Comparison of ENCODE assay signal across 19 cellular contexts in genomic region chr7:28364082-28364481, GRCh38. TPM values are rescaled to one million over a fixed set of nuclear protein-coding genes. Genes with fewer than 3 reads are reported as not detected.
DNase-seq lines count a peak whose midpoint lies in the region; ATAC-seq, FAIRE-seq and TF ChIP-seq lines count a peak whose summit lies in the region.
"Had no signal": no experiment of that assay in that cellular context is flagged by ENCODE, and none has a peak within 500 bp of the region (broad histone marks: within the 10 kb centered on the region; RNA-seq: fewer than 3 reads in every experiment).

No MANE protein-coding gene starts in this region.

- no TSS peak for BruUV-seq in Panc1 (replicated peaks; lab: Mats Ljungman, UMichigan)

- no peak overlapping the region for H3K4me2 ChIP-seq in A549
- H3K4me2 ChIP-seq: BLaER1 had no signal

- H3K27ac ChIP-seq in A549 (no peak overlapping the region), Panc1 (ENCODE audit: low read length) (no peak overlapping the region)
- H3K27ac ChIP-seq: BLaER1, heart left ventricle, pancreas, SK-N-MC, uterus had no signal

- no peak for TF ChIP-seq EP300 in A549 (IDR thresholded peaks at IDR 0.05)

- POLR2A ChIA-PET in A549 (lab: Yijun Ruan, JAX), result no interaction called here
- POLR2A ChIA-PET in Panc1 (lab: Charles Lee), result no interaction called here

- intact Hi-C loops in Panc1 (cut with micrococcal nuclease; ENCODE audit: unreplicated experiment), result no loop called here

- in situ Hi-C loops in Panc1 (cut with HindIII; ENCODE audit: low pct_unique_long_range_greater_than_20kb, low sequenced_read_pairs), result no loop called here

- no peak for TF ChIP-seq POLR2A in A549 (IDR thresholded peaks at IDR 0.05; ENCODE audit: low read length)

- 0 out of 5 replicates have a peak, but pooled peaks of 1 of the 2 experiments have one; percentile 6 for TF ChIP-seq RAD21 in A549 (conservative IDR thresholded peaks at IDR 0.05 in 1 of 2, IDR thresholded peaks at IDR 0.05 in 1 of 2)

- H3K4me1 ChIP-seq in A549, result peaks cover 3% of the 10 kb centered on the region
- no peaks in the 10 kb centered on the region for H3K4me1 ChIP-seq in Panc1 (ENCODE audit: control insufficient read depth, insufficient read depth, low read length)
- H3K4me1 ChIP-seq: heart left ventricle, pancreas, uterus had no signal

- peak; percentile 80 for FAIRE-seq in A549 (lab: Jason Lieb, UNC)
- FAIRE-seq: H54, HTR-8/SVneo, pancreas had no signal

- TF ChIP-seq CTCF in A549 (IDR thresholded peaks at IDR 0.05) (no peak), GM06990 (IDR thresholded peaks at IDR 0.05; ENCODE audit: insufficient read depth, low read length, poor library complexity, severe bottlenecking) (peak; percentile 16), Panc1 (IDR thresholded peaks at IDR 0.05) (peak; percentile 31; the same call in 1 of the 2 replicates), fibroblast of the aortic adventitia (IDR thresholded peaks at IDR 0.05; ENCODE audit: insufficient read depth, low read length) (peak; percentile 35)

- H3K36me3 ChIP-seq in GM06990 (ENCODE audit: control insufficient read depth, insufficient read depth, low read length), result no peaks in the 10 kb centered on the region
- H3K36me3 ChIP-seq in Panc1 (ENCODE audit: control insufficient read depth, insufficient read depth, low read length), result no peaks in the 10 kb centered on the region
- H3K36me3 ChIP-seq: BLaER1, heart left ventricle, pancreas, uterus had no signal

- ATAC-seq in A549 (no peak), Panc1 (no peak), HG03108 (IDR thresholded peaks at IDR 0.05; ENCODE audit: unreplicated experiment) (no peak)
- ATAC-seq: heart left ventricle, pancreas had no signal

- no peak overlapping the region for H3K4me3 ChIP-seq in A549
- H3K4me3 ChIP-seq in GM06990 (replicated peaks; ENCODE audit: low read depth, low read length), result no peak overlapping the region
- H3K4me3 ChIP-seq in Panc1 (ENCODE audit: low read depth in 2 of 2, low read length in 2 of 2), result no peak overlapping the region
- no peak overlapping the region for H3K4me3 ChIP-seq in fibroblast of the aortic adventitia (ENCODE audit: low read depth, low read length)
- H3K4me3 ChIP-seq: BLaER1, heart left ventricle, lung, pancreas, SK-N-MC, uterus had no signal

- H3K27me3 ChIP-seq in GM06990 (replicated peaks; ENCODE audit: control insufficient read depth, insufficient read depth, low read length) (no peaks in the 10 kb centered on the region), Panc1 (ENCODE audit: control insufficient read depth, insufficient read depth, low read length) (peaks cover 6% of the 10 kb centered on the region)
- H3K27me3 ChIP-seq: BLaER1, pancreas, uterus had no signal

- CTCF ChIA-PET in A549 (lab: Yijun Ruan, JAX), result interaction anchor here (0.7 to 2.6 kb wide), 3 partner anchors 10 to 24 kb away, joined by 3 to 9 read pairs (median 4); no protein-coding TSS in a partner anchor
- CTCF ChIA-PET in Panc1 (lab: Charles Lee), result no interaction called here

- 31% methylated on average over 3 of the region's 3 CpGs for WGBS in A549 (ENCODE audit: missing lambda C conversion rate)

- peak in 1 of 2 experiments; percentile 16 for DNase-seq in A549 (ENCODE audit: low read depth in 1 of 2, low spot score in 1 of 2)
- no peak for DNase-seq in GM06990 (ENCODE audit: extremely low read depth, insufficient read length)
- no peak for DNase-seq in Panc1 (ENCODE audit: low read depth, low spot score)
- DNase-seq in fibroblast of the aortic adventitia (ENCODE audit: low read depth), result no peak
- no peak for DNase-seq in midbrain (lab: John Stamatoyannopoulos, UW)
- no peak for DNase-seq in activated CD4-positive, alpha-beta T cell treated with anti-CD3 and anti-CD28 coated beads for 4 hours
- no peak for DNase-seq in nucleus accumbens (lab: John Stamatoyannopoulos, UW)
- DNase-seq: activated T-cell treated with anti-CD3 and anti-CD28 coated beads, Interleukin-2, amount 50 U/mL, for 48 hours; heart left ventricle; NCI-H1930; NCI-H774; pancreas; uterus had no signal

- peaks cover 10% of the 10 kb centered on the region; the same call in 1 of the 3 replicates for H3K9me3 ChIP-seq in A549
- H3K9me3 ChIP-seq in Panc1 (ENCODE audit: control insufficient read depth, insufficient read depth, low read depth, low read length), result no peaks in the 10 kb centered on the region
- H3K9me3 ChIP-seq: pancreas, uterus had no signal

TF ChIP-seq in A549, 52 proteins besides CTCF, POLR2A, EP300 and RAD21:
- TF ChIP-seq ZC3H11A (IDR thresholded peaks at IDR 0.05) (no peak), ELK1 (IDR thresholded peaks at IDR 0.05; ENCODE audit: low read depth, low read length) (no peak), FOXS1 (CRISPR knock-in tag; IDR thresholded peaks at IDR 0.05) (no peak), CBX2 (IDR thresholded peaks at IDR 0.05; ENCODE audit: borderline replicate concordance, low read depth) (no peak), RCOR1 (IDR thresholded peaks at IDR 0.05; ENCODE audit: low read depth, low read length) (no peak), BCL3 (IDR thresholded peaks at IDR 0.05) (no peak), SMC3 (IDR thresholded peaks at IDR 0.05) (no peak), CHD4 (IDR thresholded peaks at IDR 0.05; ENCODE audit: borderline replicate concordance) (no peak), HEYL (CRISPR knock-in tag; IDR thresholded peaks at IDR 0.05) (no peak), NR3C1 (IDR thresholded peaks at IDR 0.05) (no peak), HOXA7 (CRISPR knock-in tag; IDR thresholded peaks at IDR 0.05) (no peak), PHF8 (IDR thresholded peaks at IDR 0.05; ENCODE audit: borderline replicate concordance, low read depth) (no peak), HOXB13 (CRISPR knock-in tag; IDR thresholded peaks at IDR 0.05; ENCODE audit: low read depth) (no peak)

RNA-seq across cellular contexts. Expression of gene CREB5, which starts 48.2 kb away (rescaled TPM):
- 1.5 TPM in 2 replicates for polyA plus RNA-seq in A549 (2011; rRNA removed)
- polyA plus RNA-seq in A549 (2012; cell fraction: cytosol; rRNA removed), result 0.81 and 1.0 TPM in 2 replicates
- polyA plus RNA-seq in A549 (2012; cell fraction: nucleus; rRNA removed), result 3.2 and 3.4 TPM in 2 replicates
- 0.61 to 0.88 TPM (median 0.69 TPM) in 3 replicates for polyA plus RNA-seq in A549 (2017; fragmentation: RNase III; extraction: RNeasy Plus Mini Kit Qiagen cat#74134 plus additional on column Dnase treatment)
- 3.5 and 4.6 TPM in 2 replicates for polyA minus RNA-seq in A549 (2011; rRNA and poly(A)+ RNA removed)
- 3.1 TPM for total RNA-seq in Panc1 (2021; ENCODE audit: unreplicated experiment)
- 5.4 TPM for polyA plus RNA-seq in Panc1 (2012; ENCODE audit: insufficient read length)
- total RNA-seq in fibroblast of the aortic adventitia (ENCODE audit: low replicate concordance), result 0.25 and 5.2 TPM in 2 replicates
